16 cellular contexts compared by ENCODE assay signal in the genomic region with DNA sequence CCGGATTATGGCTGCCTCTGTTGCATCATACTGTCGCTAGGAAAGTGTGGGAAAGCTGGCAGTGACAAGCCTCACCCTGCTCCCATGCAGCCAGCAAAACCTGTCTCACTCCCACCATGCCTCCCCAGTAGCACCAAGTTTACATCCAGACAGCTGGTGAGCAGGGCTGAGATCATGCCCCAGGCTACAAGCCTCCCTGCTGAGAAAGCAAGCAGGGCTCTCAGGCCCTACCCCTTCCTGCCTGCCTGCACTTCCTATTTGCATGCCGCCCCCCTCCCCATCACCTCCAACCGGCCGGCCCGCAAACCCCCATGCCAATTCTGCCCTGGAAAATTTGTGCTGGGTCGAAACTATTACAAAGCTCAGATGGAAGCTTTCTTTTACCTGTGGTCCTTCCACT.
"Had no signal": no experiment of that assay in that cellular context is flagged by ENCODE, and none has a peak within 500 bp of the region (broad histone marks: within the 10 kb centered on the region; RNA-seq: fewer than 3 reads in every experiment).

No MANE protein-coding gene starts in this region.

- H3K27me3 ChIP-seq: adrenal gland, esophagus muscularis mucosa, hepatocyte, right atrium auricular region, transverse colon, vagina had no signal

- H3K4me3 ChIP-seq: adrenal gland, esophagus muscularis mucosa, hepatocyte, left ventricle myocardium inferior, right atrium auricular region, transverse colon, vagina had no signal

- H3K4me1 ChIP-seq: adrenal gland, esophagus muscularis mucosa, left ventricle myocardium inferior, right atrium auricular region, transverse colon, vagina had no signal

- H3K36me3 ChIP-seq: adrenal gland, esophagus muscularis mucosa, left ventricle myocardium inferior, right atrium auricular region, transverse colon, vagina had no signal

- H3K9me3 ChIP-seq: adrenal gland, esophagus muscularis mucosa, right atrium auricular region, transverse colon, vagina had no signal

- H3K27ac ChIP-seq: adrenal gland, esophagus muscularis mucosa, hepatocyte, left ventricle myocardium inferior, right atrium auricular region, transverse colon, vagina had no signal

- DNase-seq: activated CD4-positive, alpha-beta memory T cell treated with anti-CD3 and anti-CD28 coated beads, Interleukin-2, amount 10 ng/mL, durations not matched to agents 7 days and 5 days; activated CD4-positive, alpha-beta T cell treated with anti-CD3 and anti-CD28 coated beads for 4 hours; activated effector memory CD4-positive, alpha-beta T cell treated with anti-CD3 and anti-CD28 coated beads, Interleukin-2, amount 50 U/mL, for 16 hours; activated T-cell treated with anti-CD3 and anti-CD28 coated beads, Interleukin-2, amount 50 U/mL, for 48 hours; adrenal gland; left ventricle myocardium inferior; naive thymus-derived CD8-positive, alpha-beta T cell; stimulated activated CD4-positive, alpha-beta T cell treated with anti-CD3 and anti-CD28 coated beads, Interleukin-15, amount 100 ng/mL, for 24 hours; stimulated activated CD4-positive, alpha-beta T cell treated with anti-CD3 and anti-CD28 coated beads, Interleukin-4, amount 100 ng/mL, for 24 hours; stimulated activated naive CD4-positive, alpha-beta T cell; substantia nigra; transverse colon had no signal
